ENCODE assay signal across 8 cellular contexts in genomic region chr7:106542550-106543220, GRCh38.
A peak's percentile ranks its signal among the peaks of the same experiment; 100 is the strongest.
DNase-seq lines count a peak whose midpoint lies in the region; ATAC-seq lines count a peak whose summit lies in the region.

No MANE protein-coding gene starts in this region.

- no peaks in the 10 kb centered on the region for H3K4me1 ChIP-seq in mesendoderm (ENCODE audit: control insufficient read depth, low read depth, low read length)
- H3K4me1 ChIP-seq in stomach smooth muscle (ENCODE audit: control insufficient read depth, insufficient read depth, low read length), result peaks cover 5% of the 10 kb centered on the region

- no peak overlapping the region for H3K4me3 Mint-ChIP-seq in dendritic cell treated with granulocyte-macrophage colony-stimulating factor and Interleukin-4, amounts not matched to agents 40 ng/mL and 50 ng/mL, for 4 days

- H2BK120ac ChIP-seq in mesendoderm (ENCODE audit: low read depth, low read length), result no peak overlapping the region

- H2AK5ac ChIP-seq in mesendoderm (ENCODE audit: low read length), result no peak overlapping the region

- no peak overlapping the region for H4K5ac ChIP-seq in mesendoderm (ENCODE audit: low read length)

- H2BK5ac ChIP-seq in mesendoderm (ENCODE audit: low read length), result peak overlapping the region; percentile 6

- ATAC-seq in HG02610 (IDR thresholded peaks at IDR 0.05; ENCODE audit: unreplicated experiment), result peak; percentile 65

- peak overlapping the region; percentile 60 for H2BK15ac ChIP-seq in mesendoderm (replicated peaks; ENCODE audit: low read depth)

- no peak overlapping the region for H3K4ac ChIP-seq in mesendoderm (ENCODE audit: low read depth, low read length)

- peaks cover 5% of the 10 kb centered on the region for H3K27me3 Mint-ChIP-seq in dendritic cell treated with granulocyte-macrophage colony-stimulating factor and Interleukin-4, amounts not matched to agents 40 ng/mL and 50 ng/mL, for 4 days

- H3K27ac Mint-ChIP-seq in dendritic cell treated with granulocyte-macrophage colony-stimulating factor and Interleukin-4, amounts not matched to agents 40 ng/mL and 50 ng/mL, for 4 days, result peak overlapping the region; percentile 30

- no peak overlapping the region for H3K27ac ChIP-seq in mesendoderm (ENCODE audit: low read depth, low read length)
- H3K27ac ChIP-seq in stomach smooth muscle (ENCODE audit: low read length), result peak overlapping the region; percentile 37

- no peaks in the 10 kb centered on the region for H3K79me2 ChIP-seq in mesendoderm (ENCODE audit: control insufficient read depth, insufficient read depth, low read length)

- intact Hi-C loops in dendritic cell treated with granulocyte-macrophage colony-stimulating factor and Interleukin-4, amounts not matched to agents 40 ng/mL and 50 ng/mL, for 4 days (cut with micrococcal nuclease), result loop anchor here (1.0 to 2.0 kb wide), 2 partner anchors 118 to 194 kb away; partner anchors contain the start of gene CCDC71L

- no peak overlapping the region for H3K18ac ChIP-seq in mesendoderm (ENCODE audit: low read length)

- H4K8ac ChIP-seq in mesendoderm (ENCODE audit: low read depth, low read length), result no peak overlapping the region

- no peaks in the 10 kb centered on the region for H3K9me3 Mint-ChIP-seq in dendritic cell treated with granulocyte-macrophage colony-stimulating factor and Interleukin-4, amounts not matched to agents 40 ng/mL and 50 ng/mL, for 4 days

- no peaks in the 10 kb centered on the region for H3K9me3 ChIP-seq in stomach smooth muscle (ENCODE audit: control insufficient read depth in 2 of 2, low read length in 2 of 2)

- H3K9ac ChIP-seq in mesendoderm (ENCODE audit: low read length) (no peak overlapping the region), stomach smooth muscle (ENCODE audit: low read length in 2 of 2) (no peak overlapping the region)

- no CpG with 5 or more reads among the region's 2 CpGs for WGBS in mesendoderm (ENCODE audit: extremely low coverage, insufficient coverage, low lambda C conversion rate)

- H3K23ac ChIP-seq in mesendoderm (ENCODE audit: low read length), result no peak overlapping the region

- H3K4me2 ChIP-seq in mesendoderm (ENCODE audit: low read length), result no peak overlapping the region

- peaks cover 6% of the 10 kb centered on the region for H3K4me1 Mint-ChIP-seq in dendritic cell treated with granulocyte-macrophage colony-stimulating factor and Interleukin-4, amounts not matched to agents 40 ng/mL and 50 ng/mL, for 4 days (ENCODE audit: low read depth)

- DNase-seq in activated CD8-positive, alpha-beta memory T cell treated with anti-CD3 and anti-CD28 coated beads, Interleukin-2, amount 50 U/mL, for 24 hours (ENCODE audit: extremely low read depth), result peak; percentile 15
- no peak for DNase-seq in activated CD8-positive, alpha-beta memory T cell treated with anti-CD3 and anti-CD28 coated beads, Interleukin-2, amount 50 U/mL, for 48 hours
- DNase-seq in NCI-H1417 treated with DMSO at 0.1 percent for 48 hours (lab: John Stamatoyannopoulos, UW), result peak; percentile 16
- peak; percentile 6 for DNase-seq in T follicular helper cell (ENCODE audit: low read depth)
- peak; percentile 94 for DNase-seq in mesendoderm

- H3K4me3 ChIP-seq in mesendoderm (ENCODE audit: low read length) (no peak overlapping the region), stomach smooth muscle (ENCODE audit: low read length in 2 of 2) (no peak overlapping the region)

- H3K27me3 ChIP-seq in mesendoderm (ENCODE audit: insufficient read depth, low read length, poor library complexity) (no peaks in the 10 kb centered on the region), stomach smooth muscle (ENCODE audit: control insufficient read depth in 1 of 2, insufficient read depth in 2 of 2, low read length in 2 of 2) (no peaks in the 10 kb centered on the region)

- no peaks in the 10 kb centered on the region for H3K79me1 ChIP-seq in mesendoderm (ENCODE audit: low read length)

- no peaks in the 10 kb centered on the region for H3K36me3 Mint-ChIP-seq in dendritic cell treated with granulocyte-macrophage colony-stimulating factor and Interleukin-4, amounts not matched to agents 40 ng/mL and 50 ng/mL, for 4 days (ENCODE audit: low read depth)

- H3K36me3 ChIP-seq in mesendoderm (ENCODE audit: control insufficient read depth, insufficient read depth, low read length), result no peaks in the 10 kb centered on the region
- H3K36me3 ChIP-seq in stomach smooth muscle (ENCODE audit: control insufficient read depth in 2 of 2, insufficient read depth in 2 of 2, low read length in 2 of 2), result no peaks in the 10 kb centered on the region

- H3K56ac ChIP-seq in mesendoderm (ENCODE audit: low read length), result no peak overlapping the region
